Comparison of ENCODE assay signal across 14 cellular contexts in the genomic region with DNA sequence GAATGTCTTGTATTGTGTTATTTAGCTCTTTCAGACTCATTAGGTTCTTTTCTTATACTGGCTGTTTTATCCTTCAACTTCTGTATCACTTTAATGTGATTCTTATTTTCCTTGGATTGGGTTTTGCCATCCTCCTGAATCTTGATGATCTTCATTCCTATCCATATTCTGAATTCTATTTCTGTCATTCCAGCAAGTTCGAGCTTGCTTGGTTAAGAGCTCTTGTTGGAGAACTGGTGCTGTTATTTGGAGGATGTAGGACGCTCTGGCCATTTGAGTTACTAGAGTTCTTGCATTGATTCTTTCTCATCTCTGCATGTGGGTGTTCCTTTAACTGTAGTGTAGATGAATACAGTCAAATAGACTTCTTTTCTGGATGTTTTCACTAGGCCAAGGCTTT.
DNase-seq lines count a peak whose midpoint lies in the region; ATAC-seq and TF ChIP-seq lines count a peak whose summit lies in the region.
"Had no signal": no experiment of that assay in that cellular context is flagged by ENCODE, and none has a peak within 500 bp of the region (broad histone marks: within the 10 kb centered on the region; RNA-seq: fewer than 3 reads in every experiment).

No MANE protein-coding gene starts in this region.

- no peaks in the 10 kb centered on the region for H3K27me3 ChIP-seq in Panc1 (ENCODE audit: control insufficient read depth, insufficient read depth, low read length)

- H3K27ac Mint-ChIP-seq in activated naive CD4-positive, alpha-beta T cell treated with anti-CD3 and anti-CD28 coated beads, Interleukin-2, amount 50 U/mL, for 24 hours: peak overlapping the region; percentile 13
- H3K27ac Mint-ChIP-seq in naive thymus-derived CD8-positive, alpha-beta T cell: peak overlapping the region in 6 of 10 donors; percentile 3 to 88 (median 50)
- H3K27ac Mint-ChIP-seq in activated T-helper 17 cell treated with anti-CD3 and anti-CD28 coated beads, Interleukin-2, amount 50 U/mL, for 72 hours: no peak overlapping the region
- H3K27ac Mint-ChIP-seq: CD4-positive, alpha-beta T cell had no signal

- H3K27ac ChIP-seq in Panc1 (ENCODE audit: low read length): peak overlapping the region; percentile 17; the same call in 1 of the 2 replicates
- H3K27ac ChIP-seq: GM23248 had no signal

- no peak overlapping the region for H3K4me3 ChIP-seq in Panc1 (ENCODE audit: low read depth in 2 of 2, low read length in 2 of 2)
- H3K4me3 ChIP-seq: GM12878, GM23248 had no signal

- peaks cover 60% of the 10 kb centered on the region for H3K4me1 Mint-ChIP-seq in activated naive CD4-positive, alpha-beta T cell treated with anti-CD3 and anti-CD28 coated beads, Interleukin-2, amount 50 U/mL, for 24 hours
- H3K4me1 Mint-ChIP-seq in naive thymus-derived CD8-positive, alpha-beta T cell: peaks cover 44 to 62% (median 51%) of the 10 kb centered on the region in 4 donors
- H3K4me1 Mint-ChIP-seq in activated T-helper 17 cell treated with anti-CD3 and anti-CD28 coated beads, Interleukin-2, amount 50 U/mL, for 72 hours: peaks cover 26% of the 10 kb centered on the region

- in situ Hi-C loops in Panc1 (cut with HindIII; ENCODE audit: low pct_unique_long_range_greater_than_20kb, low sequenced_read_pairs): no loop called here

- no peaks in the 10 kb centered on the region for H3K4me1 ChIP-seq in Panc1 (ENCODE audit: control insufficient read depth, insufficient read depth, low read length)

- no peaks in the 10 kb centered on the region for H3K36me3 ChIP-seq in Panc1 (ENCODE audit: control insufficient read depth, insufficient read depth, low read length)

- ATAC-seq in Panc1 (no peak), HG02973 (IDR thresholded peaks at IDR 0.05; ENCODE audit: unreplicated experiment) (no peak)
- ATAC-seq in naive thymus-derived CD8-positive, alpha-beta T cell: no peak
- ATAC-seq in activated T-helper 17 cell treated with anti-CD3 and anti-CD28 coated beads, Interleukin-2, amount 50 U/mL, for 72 hours (replicated peaks): no peak
- ATAC-seq: GM12878 had no signal

- peaks cover 27% of the 10 kb centered on the region; the same call in 1 of the 2 replicates for H3K9me3 ChIP-seq in Panc1 (ENCODE audit: control insufficient read depth, insufficient read depth, low read depth, low read length)

- POLR2A ChIA-PET in Panc1 (lab: Charles Lee): no interaction called here
- POLR2A ChIA-PET in naive thymus-derived CD8-positive, alpha-beta T cell (lab: Charles Lee): interaction anchor here (1.3 kb wide), 1 partner anchor 9 kb away, joined by 6 read pairs; no protein-coding TSS in a partner anchor

- TF ChIP-seq CTCF in Panc1 (IDR thresholded peaks at IDR 0.05): no peak

- intact Hi-C loops in Panc1 (cut with micrococcal nuclease; ENCODE audit: unreplicated experiment): no loop called here

- CTCF ChIA-PET in Panc1 (lab: Charles Lee): no interaction called here

- no peaks in the 10 kb centered on the region for H3K9me3 Mint-ChIP-seq in activated naive CD4-positive, alpha-beta T cell treated with anti-CD3 and anti-CD28 coated beads, Interleukin-2, amount 50 U/mL, for 24 hours
- H3K9me3 Mint-ChIP-seq in naive thymus-derived CD8-positive, alpha-beta T cell: peaks cover 0 to 15% (median 5%) of the 10 kb centered on the region in 9 donors
- H3K9me3 Mint-ChIP-seq in activated T-helper 17 cell treated with anti-CD3 and anti-CD28 coated beads, Interleukin-2, amount 50 U/mL, for 72 hours: peaks cover 12% of the 10 kb centered on the region

- no peak overlapping the region for H3K4me3 Mint-ChIP-seq in activated naive CD4-positive, alpha-beta T cell treated with anti-CD3 and anti-CD28 coated beads, Interleukin-2, amount 50 U/mL, for 24 hours
- peak overlapping the region in 2 of 10 donors; percentile 17 to 27 for H3K4me3 Mint-ChIP-seq in naive thymus-derived CD8-positive, alpha-beta T cell
- H3K4me3 Mint-ChIP-seq in activated T-helper 17 cell treated with anti-CD3 and anti-CD28 coated beads, Interleukin-2, amount 50 U/mL, for 72 hours: no peak overlapping the region
- H3K4me3 Mint-ChIP-seq: CD4-positive, alpha-beta T cell had no signal

- peaks cover 8% of the 10 kb centered on the region for H3K36me3 Mint-ChIP-seq in activated naive CD4-positive, alpha-beta T cell treated with anti-CD3 and anti-CD28 coated beads, Interleukin-2, amount 50 U/mL, for 24 hours
- H3K36me3 Mint-ChIP-seq in naive thymus-derived CD8-positive, alpha-beta T cell: peaks cover 0 to 9% (median 7%) of the 10 kb centered on the region in 3 donors
- H3K36me3 Mint-ChIP-seq in activated T-helper 17 cell treated with anti-CD3 and anti-CD28 coated beads, Interleukin-2, amount 50 U/mL, for 72 hours (ENCODE audit: low read depth): no peaks in the 10 kb centered on the region

- H3K27me3 Mint-ChIP-seq in activated naive CD4-positive, alpha-beta T cell treated with anti-CD3 and anti-CD28 coated beads, Interleukin-2, amount 50 U/mL, for 24 hours: no peaks in the 10 kb centered on the region
- no peaks in the 10 kb centered on the region for H3K27me3 Mint-ChIP-seq in naive thymus-derived CD8-positive, alpha-beta T cell
- no peaks in the 10 kb centered on the region for H3K27me3 Mint-ChIP-seq in activated T-helper 17 cell treated with anti-CD3 and anti-CD28 coated beads, Interleukin-2, amount 50 U/mL, for 72 hours
- H3K27me3 Mint-ChIP-seq: CD4-positive, alpha-beta T cell had no signal

- BruUV-seq in Panc1 (replicated peaks; lab: Mats Ljungman, UMichigan): no TSS peak

- no peak for DNase-seq in activated naive CD4-positive, alpha-beta T cell (lab: John Stamatoyannopoulos, UW)
- DNase-seq in Panc1 (ENCODE audit: low read depth, low spot score): no peak
- DNase-seq in naive thymus-derived CD8-positive, alpha-beta T cell: no peak
- no peak for DNase-seq in COLO829 (ENCODE audit: low spot score)
- DNase-seq: ACHN; C1 segment of cervical spinal cord; CD4-positive, alpha-beta T cell; DMS79; GM23248; H7 had no signal
